8 cellular contexts compared by ENCODE assay signal in genomic region chr2:73071452-73072399, GRCh38. TPM values are rescaled to one million over a fixed set of nuclear protein-coding genes. Genes with fewer than 3 reads are reported as not detected.
A peak's percentile ranks its signal among the peaks of the same experiment; 100 is the strongest.
DNase-seq lines count a peak whose midpoint lies in the region; FAIRE-seq and TF ChIP-seq lines count a peak whose summit lies in the region.

SFXN5 (minus strand) TSS chr2:73071712; CDS start chr2:73071705, 7 bp downstream.

- FAIRE-seq in frontal cortex (lab: Jason Lieb, UNC) = no peak

- peaks cover 3% of the 10 kb centered on the region for H3K27me3 ChIP-seq in neutrophil

- H3K27ac ChIP-seq in HEK293 (ENCODE audit: extremely low read depth, low read depth, low read length) (peak within 1 kb of the TSS; percentile 80), neutrophil (peak within 1 kb of the TSS; percentile 87)

- TF ChIP-seq CTCF in HEK293 (tag by site-specific recombination; IDR thresholded peaks at IDR 0.05) = peak; percentile 80
- peak; percentile 58 for TF ChIP-seq CTCF in neutrophil (IDR thresholded peaks at IDR 0.05)

- CTCF ChIA-PET in HEK293 (lab: Yijun Ruan, JAX) = interaction anchor here (0.7 to 1.1 kb wide), 3 partner anchors 13 to 38 kb away, joined by 3 to 5 read pairs (median 4); no protein-coding TSS in a partner anchor

- in situ Hi-C loops in SK-MEL-5 (cut with HindIII; ENCODE audit: low pct_unique_long_range_greater_than_20kb, low sequenced_read_pairs) = no loop called here

- H3K4me1 ChIP-seq in HEK293 (ENCODE audit: control insufficient read depth, insufficient read depth, low read length) (no peaks in the 10 kb centered on the region; the same call in 1 of the 2 replicates), neutrophil (ENCODE audit: control insufficient read depth in 1 of 2, insufficient read depth in 1 of 2, low read depth in 1 of 2, low read length in 1 of 2) (peaks cover 35 to 42% of the 10 kb centered on the region in 2 experiments)

- H3K36me3 ChIP-seq in HEK293 (ENCODE audit: control insufficient read depth in 2 of 2, insufficient read depth in 1 of 2, low read length in 2 of 2) = peaks cover 1 to 36% of the 10 kb centered on the region in 2 experiments; a peak in 2 of 3 replicates
- H3K36me3 ChIP-seq in neutrophil = no peaks in the 10 kb centered on the region

- DNase-seq in GF-D8 (lab: John Stamatoyannopoulos, UW) (peak; percentile 73), MV-4-11 (lab: John Stamatoyannopoulos, UW) (peak; percentile 84), SK-MEL-5 (ENCODE audit: low read depth, low spot score) (peak; percentile 96), frontal cortex (ENCODE audit: low spot score in 2 of 2) (peak; percentile 84 to 86), superior temporal gyrus (ENCODE audit: extremely low spot score) (peak; percentile 96)
- DNase-seq in activated naive CD4-positive, alpha-beta T cell treated with Interleukin-2 at 50 U/mL for 16 hours = peak; percentile 87

- no peaks in the 10 kb centered on the region for H3K9me3 ChIP-seq in HEK293 (ENCODE audit: control insufficient read depth, insufficient read depth, low read depth, low read length)
- H3K9me3 ChIP-seq in neutrophil = no peaks in the 10 kb centered on the region

- POLR2A ChIA-PET in HEK293 (lab: Yijun Ruan, JAX) = interaction anchor here (0.5 to 1.6 kb wide), 5 partner anchors 10 to 92 kb away, joined by 3 to 5 read pairs (median 3); partner anchors contain the start of gene RAB11FIP5

- H3K4me3 ChIP-seq in HEK293 (ENCODE audit: low read depth, low read length) (peak within 1 kb of the TSS; percentile 90), neutrophil (ENCODE audit: low read depth in 1 of 2, low read length in 1 of 2) (peak within 1 kb of the TSS; percentile 95 to 98)

TF ChIP-seq in HEK293, 187 proteins besides CTCF, POLR2A, EP300 and RAD21 (continues in another document):
- peak; percentile 87 for TF ChIP-seq YY2 (tag by site-specific recombination; IDR thresholded peaks at IDR 0.05)
- TF ChIP-seq, protein P1, sequence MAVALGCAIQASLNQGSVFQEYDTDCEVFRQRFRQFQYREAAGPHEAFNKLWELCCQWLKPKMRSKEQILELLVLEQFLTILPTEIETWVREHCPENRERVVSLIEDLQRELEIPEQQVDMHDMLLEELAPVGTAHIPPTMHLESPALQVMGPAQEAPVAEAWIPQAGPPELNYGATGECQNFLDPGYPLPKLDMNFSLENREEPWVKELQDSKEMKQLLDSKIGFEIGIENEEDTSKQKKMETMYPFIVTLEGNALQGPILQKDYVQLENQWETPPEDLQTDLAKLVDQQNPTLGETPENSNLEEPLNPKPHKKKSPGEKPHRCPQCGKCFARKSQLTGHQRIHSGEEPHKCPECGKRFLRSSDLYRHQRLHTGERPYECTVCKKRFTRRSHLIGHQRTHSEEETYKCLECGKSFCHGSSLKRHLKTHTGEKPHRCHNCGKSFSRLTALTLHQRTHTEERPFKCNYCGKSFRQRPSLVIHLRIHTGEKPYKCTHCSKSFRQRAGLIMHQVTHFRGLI (tag by site-specific recombination; IDR thresholded peaks at IDR 0.05) = 0 out of 2 replicates have a peak, but pooled peaks have one; percentile 12
- no peak for TF ChIP-seq ZNF791 (tag by site-specific recombination; IDR thresholded peaks at IDR 0.05)
- TF ChIP-seq ZNF76 (tag by site-specific recombination; IDR thresholded peaks at IDR 0.05; ENCODE audit: borderline replicate concordance, low read depth) = peak; percentile 89
- no peak for TF ChIP-seq ZNF777 (tag by site-specific recombination; IDR thresholded peaks at IDR 0.05; ENCODE audit: borderline replicate concordance)
- TF ChIP-seq KLF1 (tag by site-specific recombination; IDR thresholded peaks at IDR 0.05) = peak; percentile 20; the same call in 1 of the 2 replicates
- TF ChIP-seq ZNF423 (tag by site-specific recombination; IDR thresholded peaks at IDR 0.05) = peak; percentile 36; the same call in 1 of the 2 replicates
- TF ChIP-seq ZNF529 (tag by site-specific recombination; IDR thresholded peaks at IDR 0.05; ENCODE audit: insufficient replicate concordance) = no peak
- peak; percentile 90; the same call in 1 of the 2 replicates for TF ChIP-seq BCL11A (tag by site-specific recombination; IDR thresholded peaks at IDR 0.05; ENCODE audit: low read depth)
- TF ChIP-seq ZNF335 (tag by site-specific recombination; conservative IDR thresholded peaks at IDR 0.05) = peak; percentile 93
- no peak; the same call in none of the 2 replicates for TF ChIP-seq ZBTB11 (tag by site-specific recombination; conservative IDR thresholded peaks at IDR 0.05; ENCODE audit: low read depth)
- TF ChIP-seq, protein P2, sequence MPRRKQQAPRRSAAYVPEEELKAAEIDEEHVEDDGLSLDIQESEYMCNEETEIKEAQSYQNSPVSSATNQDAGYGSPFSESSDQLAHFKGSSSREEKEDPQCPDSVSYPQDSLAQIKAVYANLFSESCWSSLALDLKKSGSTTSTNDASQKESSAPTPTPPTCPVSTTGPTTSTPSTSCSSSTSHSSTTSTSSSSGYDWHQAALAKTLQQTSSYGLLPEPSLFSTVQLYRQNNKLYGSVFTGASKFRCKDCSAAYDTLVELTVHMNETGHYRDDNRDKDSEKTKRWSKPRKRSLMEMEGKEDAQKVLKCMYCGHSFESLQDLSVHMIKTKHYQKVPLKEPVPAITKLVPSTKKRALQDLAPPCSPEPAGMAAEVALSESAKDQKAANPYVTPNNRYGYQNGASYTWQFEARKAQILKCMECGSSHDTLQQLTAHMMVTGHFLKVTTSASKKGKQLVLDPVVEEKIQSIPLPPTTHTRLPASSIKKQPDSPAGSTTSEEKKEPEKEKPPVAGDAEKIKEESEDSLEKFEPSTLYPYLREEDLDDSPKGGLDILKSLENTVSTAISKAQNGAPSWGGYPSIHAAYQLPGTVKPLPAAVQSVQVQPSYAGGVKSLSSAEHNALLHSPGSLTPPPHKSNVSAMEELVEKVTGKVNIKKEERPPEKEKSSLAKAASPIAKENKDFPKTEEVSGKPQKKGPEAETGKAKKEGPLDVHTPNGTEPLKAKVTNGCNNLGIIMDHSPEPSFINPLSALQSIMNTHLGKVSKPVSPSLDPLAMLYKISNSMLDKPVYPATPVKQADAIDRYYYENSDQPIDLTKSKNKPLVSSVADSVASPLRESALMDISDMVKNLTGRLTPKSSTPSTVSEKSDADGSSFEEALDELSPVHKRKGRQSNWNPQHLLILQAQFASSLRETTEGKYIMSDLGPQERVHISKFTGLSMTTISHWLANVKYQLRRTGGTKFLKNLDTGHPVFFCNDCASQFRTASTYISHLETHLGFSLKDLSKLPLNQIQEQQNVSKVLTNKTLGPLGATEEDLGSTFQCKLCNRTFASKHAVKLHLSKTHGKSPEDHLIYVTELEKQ (tag by site-specific recombination; IDR thresholded peaks at IDR 0.05; ENCODE audit: borderline replicate concordance) = 0 out of 2 replicates have a peak, but pooled peaks have one; percentile 30
- no peak for TF ChIP-seq ZNF37A (tag by site-specific recombination; IDR thresholded peaks at IDR 0.05)
- TF ChIP-seq OVOL3 (tag by site-specific recombination; IDR thresholded peaks at IDR 0.05) = 0 out of 2 replicates have a peak, but pooled peaks have one; percentile 37
- peak; percentile 22; the same call in 1 of the 2 replicates for TF ChIP-seq EGR2 (tag by site-specific recombination; IDR thresholded peaks at IDR 0.05; ENCODE audit: low read depth)
- no peak for TF ChIP-seq ZNF530 (tag by site-specific recombination; IDR thresholded peaks at IDR 0.05; ENCODE audit: low read depth)
- no peak for TF ChIP-seq HOXA7 (CRISPR knock-in tag; IDR thresholded peaks at IDR 0.05; ENCODE audit: borderline replicate concordance)
- peak; percentile 29; the same call in 1 of the 2 replicates for TF ChIP-seq ZNF398 (tag by site-specific recombination; IDR thresholded peaks at IDR 0.05)
- TF ChIP-seq KLF8 (tag by site-specific recombination; IDR thresholded peaks at IDR 0.05) = peak; percentile 71

RNA-seq across cellular contexts. Expression of gene SFXN5, which starts in this region (rescaled TPM):
- total RNA-seq in SK-MEL-5 (2014; rRNA removed; shearing (Covaris generic)) = 7.1 and 7.8 TPM in 2 replicates
- 6.1 and 9.7 TPM in 2 replicates for polyA plus RNA-seq in SK-MEL-5 (2015; cell fraction: cytosol; rRNA removed)
- polyA plus RNA-seq in SK-MEL-5 (2015; cell fraction: nucleus; rRNA removed) = 19.9 and 41.1 TPM in 2 replicates
- total RNA-seq in frontal cortex = 12.2 TPM

Comparison
In these comparisons a context has a peak if more than half of its experiments do, and no peak if none do; other contexts are left out.
1. Peak in every context shown above with its lines: DNase-seq, H3K4me3 ChIP-seq and H3K27ac ChIP-seq.